ENCODE assay signal across 10 cellular contexts in the genomic region with DNA sequence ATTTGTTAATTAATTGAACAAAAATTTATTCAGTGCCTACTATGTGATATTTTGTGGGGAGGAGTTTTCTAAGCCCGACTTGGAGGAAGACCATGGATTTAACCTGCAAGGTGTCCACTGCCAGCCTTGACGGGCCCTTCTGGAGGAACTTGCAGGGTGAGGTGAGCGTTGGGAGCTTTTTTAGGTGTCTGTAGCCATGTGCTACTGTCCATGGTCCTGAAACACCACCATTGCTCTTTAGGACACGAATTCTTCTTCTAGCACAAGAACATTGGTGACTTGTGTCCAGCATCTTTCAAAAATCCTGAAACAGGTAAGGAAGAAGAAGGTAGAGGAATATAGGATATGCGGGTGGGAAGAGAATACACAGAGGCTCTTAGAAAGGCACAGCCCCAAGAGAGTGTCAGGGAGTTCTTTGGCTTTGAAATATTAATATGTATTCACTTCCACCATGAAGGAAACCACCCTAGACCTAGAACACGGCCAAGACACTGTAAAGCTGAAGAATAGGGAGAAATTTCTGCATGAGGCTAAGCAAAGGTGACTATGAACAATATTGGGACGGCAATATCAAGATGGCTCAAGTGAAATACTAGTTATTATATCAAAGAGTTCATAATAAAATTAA. TPM values are rescaled to one million over a fixed set of nuclear protein-coding genes. Genes with fewer than 3 reads are reported as not detected.
DNase-seq lines count a peak whose midpoint lies in the region; TF ChIP-seq lines count a peak whose summit lies in the region.
"Had no signal": no experiment of that assay in that cellular context is flagged by ENCODE, and none has a peak within 500 bp of the region (broad histone marks: within the 10 kb centered on the region; RNA-seq: fewer than 3 reads in every experiment).

No MANE protein-coding gene starts in this region.

- H3K9me3 Mint-ChIP-seq in neural progenitor cell, result no peaks in the 10 kb centered on the region

- H3K27me3 Mint-ChIP-seq in neural progenitor cell (ENCODE audit: insufficient read depth, low read depth), result peaks cover 5% of the 10 kb centered on the region

- POLR2A ChIA-PET in RWPE1 (lab: Yijun Ruan, JAX; ENCODE audit: low non-redundant PET), result no interaction called here

- peaks cover 4% of the 10 kb centered on the region for H4K20me1 ChIP-seq in neural progenitor cell (ENCODE audit: low read depth)

- no peak overlapping the region for H3K9ac ChIP-seq in neural progenitor cell

- no peak overlapping the region for H2AFZ ChIP-seq in neural progenitor cell (replicated peaks)

- H3K27ac ChIP-seq in RWPE1, result no peak overlapping the region
- H3K27ac ChIP-seq in neural progenitor cell, result no peak overlapping the region
- H3K27ac ChIP-seq: 22Rv1, psoas muscle had no signal

- no peaks in the 10 kb centered on the region for H3K36me3 Mint-ChIP-seq in neural progenitor cell

- TF ChIP-seq CTCF in RWPE1 (conservative IDR thresholded peaks at IDR 0.05; ENCODE audit: low read depth) (no peak), cardiac fibroblast (IDR thresholded peaks at IDR 0.05; ENCODE audit: low read depth, low read length) (no peak), neural progenitor cell (IDR thresholded peaks at IDR 0.05) (no peak)

- no peak overlapping the region for H3K4me2 ChIP-seq in neural progenitor cell

- H3K27me3 ChIP-seq in neural progenitor cell, result peaks cover 52% of the 10 kb centered on the region

- H3K4me3 Mint-ChIP-seq in neural progenitor cell, result no peak overlapping the region

- no peaks in the 10 kb centered on the region for H3K79me2 ChIP-seq in neural progenitor cell (ENCODE audit: low read depth)

- CTCF ChIA-PET in RWPE1 (lab: Yijun Ruan, JAX), result interaction anchor here (0.6 kb wide), 1 partner anchor 197 kb away, joined by 4 read pairs; no protein-coding TSS in a partner anchor

- no peaks in the 10 kb centered on the region for H3K4me1 ChIP-seq in neural progenitor cell
- H3K4me1 ChIP-seq: psoas muscle had no signal

- no peaks in the 10 kb centered on the region for H3K9me3 ChIP-seq in neural progenitor cell (ENCODE audit: low read depth)
- H3K9me3 ChIP-seq: psoas muscle had no signal

- no peaks in the 10 kb centered on the region for H3F3A ChIP-seq in neural progenitor cell (ENCODE audit: low read depth)

- H3K4me1 Mint-ChIP-seq in neural progenitor cell, result no peaks in the 10 kb centered on the region

- no peaks in the 10 kb centered on the region for H3K36me3 ChIP-seq in neural progenitor cell

- H3K4me3 ChIP-seq in cardiac fibroblast (replicated peaks in 1 of 2; ENCODE audit: low read depth in 2 of 2, low read length in 2 of 2) (no peak overlapping the region), neural progenitor cell (no peak overlapping the region)
- H3K4me3 ChIP-seq: psoas muscle had no signal

- DNase-seq in DMS 273 (lab: John Stamatoyannopoulos, UW; ENCODE audit: unreplicated experiment) (peak; percentile 59), DMS 273 treated with DMSO at 0.1 percent for 48 hours (lab: John Stamatoyannopoulos, UW) (no peak), RWPE1 (ENCODE audit: low spot score) (peak; percentile 41), cardiac fibroblast (ENCODE audit: low read depth in 2 of 2) (peak; percentile 68 to 72), neural progenitor cell (ENCODE audit: low spot score) (peak; percentile 86), NK-92 (lab: John Stamatoyannopoulos, UW; ENCODE audit: unreplicated experiment) (no peak), hypothalamus (lab: John Stamatoyannopoulos, UW) (no peak), inferior parietal cortex (ENCODE audit: extremely low spot score) (no peak)
- DNase-seq: psoas muscle had no signal

- no peak overlapping the region for H3K27ac Mint-ChIP-seq in neural progenitor cell

RNA-seq across cellular contexts. Expression of a gene that starts 27.9 kb away (rescaled TPM):
- 0.13 and 0.37 TPM in 2 replicates for total RNA-seq in neural progenitor cell (ENCODE audit: low replicate concordance)
- total RNA-seq: psoas muscle had no signal

RNA-seq across cellular contexts. Expression of a gene that starts 37.1 kb away (rescaled TPM):
- total RNA-seq in neural progenitor cell (ENCODE audit: low replicate concordance), result 46.8 and 52.6 TPM in 2 replicates

RNA-seq across cellular contexts. Expression of a gene that starts 46.5 kb away (rescaled TPM):
- total RNA-seq in neural progenitor cell (ENCODE audit: low replicate concordance), result not detected in 2 replicates
- total RNA-seq: psoas muscle had no signal

Comparison
In these comparisons a context has a peak if more than half of its experiments do, and no peak if none do; other contexts are left out.
1. DNase-seq: peak in DMS 273 (single experiment), RWPE1 (single experiment), cardiac fibroblast (2 of 2) and neural progenitor cell (single experiment); none in DMS 273 treated with DMSO at 0.1 percent for 48 hours (single experiment), NK-92 (single experiment), hypothalamus (0 of 51) and inferior parietal cortex (single experiment).